17 cellular contexts compared by ENCODE assay signal in the genomic region with DNA sequence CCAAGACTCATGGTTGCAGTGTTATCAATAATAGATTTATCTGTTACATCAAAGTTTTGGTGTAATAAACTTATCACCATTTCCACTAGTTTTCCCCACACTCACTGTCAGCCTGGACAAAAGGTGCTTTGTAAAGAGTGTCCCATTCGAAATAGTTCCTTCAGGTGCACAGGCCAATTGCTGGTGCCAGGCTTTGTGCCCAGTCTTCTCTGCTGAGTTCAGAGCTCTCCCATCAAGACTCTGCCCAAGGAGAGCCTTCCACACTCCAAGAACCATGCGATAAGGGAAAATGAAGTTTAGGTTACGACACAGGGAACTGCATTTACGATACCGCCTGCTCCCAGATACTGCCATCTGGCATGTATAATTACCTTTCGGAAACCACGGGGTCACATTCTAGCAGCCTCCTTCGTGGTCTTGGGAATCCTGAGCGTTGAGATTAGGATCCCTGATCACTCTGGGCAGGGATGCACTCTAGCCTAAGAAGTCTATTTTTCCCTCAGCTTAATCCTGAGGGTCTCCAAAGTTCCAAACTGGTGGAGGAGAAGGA.
DNase-seq lines count a peak whose midpoint lies in the region; ATAC-seq and TF ChIP-seq lines count a peak whose summit lies in the region.
"Had no signal": no experiment of that assay in that cellular context is flagged by ENCODE, and none has a peak within 500 bp of the region (broad histone marks: within the 10 kb centered on the region; RNA-seq: fewer than 3 reads in every experiment).

No MANE protein-coding gene starts in this region.

- no CpG with 5 or more reads among the region's 9 CpGs for WGBS in mesendoderm (ENCODE audit: extremely low coverage, insufficient coverage, low lambda C conversion rate)

- no peak overlapping the region for H4K8ac ChIP-seq in mesendoderm (ENCODE audit: low read depth, low read length)

- H3K18ac ChIP-seq in mesendoderm (ENCODE audit: low read length) = no peak overlapping the region

- peak overlapping the region; percentile 40 for H3K56ac ChIP-seq in mesendoderm (ENCODE audit: low read length)

- H3K9me3 ChIP-seq in WERI-Rb-1 (ENCODE audit: severe bottlenecking) = no peaks in the 10 kb centered on the region
- H3K9me3 ChIP-seq: HAP-1 had no signal

- no peaks in the 10 kb centered on the region for H3K79me1 ChIP-seq in mesendoderm (ENCODE audit: low read length)

- H3K23ac ChIP-seq in mesendoderm (ENCODE audit: low read length) = no peak overlapping the region

- H3K4me3 ChIP-seq in WERI-Rb-1 (ENCODE audit: low read depth, low read length) (no peak overlapping the region), mesendoderm (ENCODE audit: low read length) (no peak overlapping the region)
- H3K4me3 ChIP-seq: HAP-1 had no signal

- peak; percentile 73 for DNase-seq in NCI-H2107 treated with DMSO at 0.1 percent for 48 hours (lab: John Stamatoyannopoulos, UW; ENCODE audit: unreplicated experiment)
- DNase-seq in WERI-Rb-1 = peak; percentile 9
- DNase-seq in mesendoderm = no peak
- no peak for DNase-seq in NAMALWA (ENCODE audit: low spot score)
- DNase-seq in NCI-H128 (lab: John Stamatoyannopoulos, UW; ENCODE audit: unreplicated experiment) = no peak
- DNase-seq in GM03348 (ENCODE audit: low spot score) = no peak
- DNase-seq: CD8-positive, alpha-beta memory T cell; DMS153; EL; IMR-90; Kasumi-1; NCI-H1417 treated with DMSO at 0.1 percent for 48 hours; NCI-H2029 treated with DMSO at 0.1 percent for 48 hours; NCI-H774; SIG-M5 had no signal

- no peak overlapping the region for H2AK5ac ChIP-seq in mesendoderm (ENCODE audit: low read length)

- H3K4me2 ChIP-seq in mesendoderm (ENCODE audit: low read length) = no peak overlapping the region

- H2BK15ac ChIP-seq in mesendoderm (replicated peaks; ENCODE audit: low read depth) = no peak overlapping the region

- H3K27me3 ChIP-seq in WERI-Rb-1 (ENCODE audit: insufficient read depth, low read depth, severe bottlenecking) = no peaks in the 10 kb centered on the region
- no peaks in the 10 kb centered on the region for H3K27me3 ChIP-seq in mesendoderm (ENCODE audit: insufficient read depth, low read length, poor library complexity)

- H2BK5ac ChIP-seq in mesendoderm (ENCODE audit: low read length) = no peak overlapping the region

- H3K36me3 ChIP-seq in WERI-Rb-1 = no peaks in the 10 kb centered on the region
- no peaks in the 10 kb centered on the region for H3K36me3 ChIP-seq in mesendoderm (ENCODE audit: control insufficient read depth, insufficient read depth, low read length)
- H3K36me3 ChIP-seq: HAP-1 had no signal

- H3K4ac ChIP-seq in mesendoderm (ENCODE audit: low read depth, low read length) = no peak overlapping the region

- H4K5ac ChIP-seq in mesendoderm (ENCODE audit: low read length) = no peak overlapping the region

- peaks cover 13% of the 10 kb centered on the region for H3K4me1 ChIP-seq in mesendoderm (ENCODE audit: control insufficient read depth, low read depth, low read length)
- H3K4me1 ChIP-seq: HAP-1 had no signal

- TF ChIP-seq CTCF in WERI-Rb-1 (IDR thresholded peaks at IDR 0.05; ENCODE audit: low read depth, low read length) = no peak

- no peak overlapping the region for H3K9ac ChIP-seq in mesendoderm (ENCODE audit: low read length)

- no peak for ATAC-seq in GM18870 (IDR thresholded peaks at IDR 0.05; ENCODE audit: unreplicated experiment)

- H2BK120ac ChIP-seq in mesendoderm (ENCODE audit: low read depth, low read length) = no peak overlapping the region

- no peaks in the 10 kb centered on the region for H3K79me2 ChIP-seq in mesendoderm (ENCODE audit: control insufficient read depth, insufficient read depth, low read length)

- no peak overlapping the region for H3K27ac ChIP-seq in WERI-Rb-1
- H3K27ac ChIP-seq in mesendoderm (ENCODE audit: low read depth, low read length) = no peak overlapping the region

Comparison
In these comparisons a context has a peak if more than half of its experiments do, and no peak if none do; other contexts are left out.
1. DNase-seq: peak in NCI-H2107 treated with DMSO at 0.1 percent for 48 hours (single experiment) and WERI-Rb-1 (single experiment); none in mesendoderm (single experiment), NAMALWA (single experiment), NCI-H128 (single experiment) and GM03348 (single experiment).